8 cellular contexts compared by ENCODE assay signal in genomic region chr4:113901994-113902787, GRCh38.
DNase-seq lines count a peak whose midpoint lies in the region; ATAC-seq, FAIRE-seq and TF ChIP-seq lines count a peak whose summit lies in the region.

No MANE protein-coding gene starts in this region.

- no peak overlapping the region for H3K27ac ChIP-seq in keratinocyte (ENCODE audit: control insufficient read depth, insufficient read depth, low read length)
- no peak overlapping the region for H3K27ac ChIP-seq in mesenchymal stem cell (ENCODE audit: low read length, poor library complexity, severe bottlenecking)

- H3K9me1 ChIP-seq in keratinocyte (ENCODE audit: control insufficient read depth, extremely low read depth, insufficient read depth, low read length), result no peaks in the 10 kb centered on the region

- no peak overlapping the region for H3K23ac ChIP-seq in mesenchymal stem cell (ENCODE audit: low read length in 2 of 2)

- no peaks in the 10 kb centered on the region for H3K9me3 ChIP-seq in keratinocyte (ENCODE audit: control insufficient read depth, low read depth, low read length)
- H3K9me3 ChIP-seq in mesenchymal stem cell (ENCODE audit: control insufficient read depth, low read length), result no peaks in the 10 kb centered on the region

- H3K4me1 ChIP-seq in keratinocyte (ENCODE audit: control insufficient read depth, extremely low read depth, insufficient read depth, low read length) (peaks cover 7% of the 10 kb centered on the region), mesenchymal stem cell (ENCODE audit: control insufficient read depth, insufficient read depth, low read depth, low read length) (no peaks in the 10 kb centered on the region)

- H3K79me2 ChIP-seq in keratinocyte (ENCODE audit: control insufficient read depth, insufficient read depth, low read length), result no peaks in the 10 kb centered on the region

- H3K14ac ChIP-seq in mesenchymal stem cell (ENCODE audit: low read length in 2 of 2), result no peak overlapping the region

- H3K27me3 ChIP-seq in keratinocyte (ENCODE audit: control insufficient read depth, extremely low read depth, insufficient read depth, low read length) (no peaks in the 10 kb centered on the region), mesenchymal stem cell (ENCODE audit: control insufficient read depth in 1 of 2, insufficient read depth in 1 of 2, low read length in 2 of 2) (no peaks in the 10 kb centered on the region)

- H2AFZ ChIP-seq in keratinocyte (ENCODE audit: control insufficient read depth, low read length) (no peak overlapping the region), mesenchymal stem cell (ENCODE audit: low read depth, low read length) (no peak overlapping the region)

- no peak overlapping the region for H4K91ac ChIP-seq in mesenchymal stem cell (ENCODE audit: low read length)

- peaks cover 1% of the 10 kb centered on the region for H3K36me3 Mint-ChIP-seq in activated CD8-positive, alpha-beta T cell treated with anti-CD3 and anti-CD28 coated beads, Interleukin-2, amount 10 ng/mL, durations not matched to agents 7 days and 5 days (ENCODE audit: low read depth)
- H3K36me3 Mint-ChIP-seq in stimulated activated naive B cell treated with anti-CD40 and anti-IgM and Interleukin-4, amounts not matched to agents 10 μg/mL and 1 μg/mL and 100 μg/mL, for 72 hours, result no peaks in the 10 kb centered on the region

- WGBS in mesenchymal stem cell, result 91% methylated on average over 13 of the region's 13 CpGs

- no peaks in the 10 kb centered on the region for H4K20me1 ChIP-seq in keratinocyte (ENCODE audit: control insufficient read depth, extremely low read depth, insufficient read depth, low read length)

- H4K8ac ChIP-seq in mesenchymal stem cell (ENCODE audit: low read length), result no peak overlapping the region

- H3K36me3 ChIP-seq in keratinocyte (ENCODE audit: control insufficient read depth in 2 of 2, extremely low read depth in 1 of 2, insufficient read depth in 2 of 2, low read length in 2 of 2) (peaks cover 5 to 16% of the 10 kb centered on the region in 2 experiments), mesenchymal stem cell (ENCODE audit: control insufficient read depth in 1 of 2, insufficient read depth in 2 of 2, low read depth in 1 of 2, low read length in 2 of 2) (peaks cover 14 to 25% of the 10 kb centered on the region in 2 experiments)

- peak; percentile 95 for ATAC-seq in activated CD8-positive, alpha-beta T cell treated with anti-CD3 and anti-CD28 coated beads, Interleukin-2, amount 10 ng/mL, durations not matched to agents 7 days and 5 days
- ATAC-seq in stimulated activated naive B cell treated with anti-CD40 and anti-IgM and Interleukin-4, amounts not matched to agents 10 μg/mL and 1 μg/mL and 100 μg/mL, for 72 hours (replicated peaks), result peak; percentile 31 to 39
- ATAC-seq in HG03442 (IDR thresholded peaks at IDR 0.05; ENCODE audit: unreplicated experiment), result no peak

- CTCF ChIA-PET in activated CD8-positive, alpha-beta T cell treated with anti-CD3 and anti-CD28 coated beads, Interleukin-2, amount 10 ng/mL, durations not matched to agents 7 days and 5 days (lab: Charles Lee), result interaction anchor here (2.2 kb wide), 1 partner anchor 51 kb away, joined by 5 read pairs; no protein-coding TSS in a partner anchor

- peaks cover 20% of the 10 kb centered on the region for H3K79me1 ChIP-seq in mesenchymal stem cell (replicated peaks; ENCODE audit: low read length, poor library complexity, severe bottlenecking)

- H3K4ac ChIP-seq in mesenchymal stem cell (ENCODE audit: low read depth in 1 of 2, low read length in 2 of 2), result no peak overlapping the region

- no peak overlapping the region for H2BK5ac ChIP-seq in mesenchymal stem cell (ENCODE audit: low read depth, low read length, poor library complexity, severe bottlenecking)

- no peaks in the 10 kb centered on the region for H3K27me3 Mint-ChIP-seq in activated CD8-positive, alpha-beta T cell treated with anti-CD3 and anti-CD28 coated beads, Interleukin-2, amount 10 ng/mL, durations not matched to agents 7 days and 5 days (ENCODE audit: low read depth)
- no peaks in the 10 kb centered on the region for H3K27me3 Mint-ChIP-seq in stimulated activated naive B cell treated with anti-CD40 and anti-IgM and Interleukin-4, amounts not matched to agents 10 μg/mL and 1 μg/mL and 100 μg/mL, for 72 hours

- no peak overlapping the region for H3K9ac ChIP-seq in keratinocyte (ENCODE audit: control insufficient read depth, extremely low read depth, insufficient read depth, low read length)
- no peak overlapping the region for H3K9ac ChIP-seq in mesenchymal stem cell (ENCODE audit: low read length)

- no peak overlapping the region for H2BK15ac ChIP-seq in mesenchymal stem cell (ENCODE audit: low read depth, poor library complexity, severe bottlenecking)

- H3K4me3 ChIP-seq in keratinocyte (ENCODE audit: control insufficient read depth in 2 of 3, extremely low read depth in 1 of 3, insufficient read depth in 2 of 3, low read depth in 1 of 3, low read length in 3 of 3) (no peak overlapping the region), mesenchymal stem cell (ENCODE audit: insufficient read depth in 1 of 2, low read depth in 1 of 2, low read length in 2 of 2) (no peak overlapping the region)

- TF ChIP-seq CTCF in keratinocyte (optimal IDR thresholded peaks at IDR 0.05 in 1 of 3, IDR thresholded peaks at IDR 0.05 in 1 of 3, conservative IDR thresholded peaks at IDR 0.05 in 1 of 3; ENCODE audit: extremely low read depth in 1 of 3, insufficient read depth in 2 of 3, low read length in 3 of 3), result peak; percentile 35 to 50 (median 41)

- no peak overlapping the region for H3K18ac ChIP-seq in mesenchymal stem cell (ENCODE audit: low read depth in 1 of 2, low read length in 2 of 2)

- no peak overlapping the region for H2AK5ac ChIP-seq in mesenchymal stem cell (ENCODE audit: low read length, severe bottlenecking)

- FAIRE-seq in keratinocyte (lab: Jason Lieb, UNC), result peak; percentile 9

- H3K4me1 Mint-ChIP-seq in activated CD8-positive, alpha-beta T cell treated with anti-CD3 and anti-CD28 coated beads, Interleukin-2, amount 10 ng/mL, durations not matched to agents 7 days and 5 days (ENCODE audit: low read depth), result peaks cover 56% of the 10 kb centered on the region
- H3K4me1 Mint-ChIP-seq in stimulated activated naive B cell treated with anti-CD40 and anti-IgM and Interleukin-4, amounts not matched to agents 10 μg/mL and 1 μg/mL and 100 μg/mL, for 72 hours, result peaks cover 11 to 25% of the 10 kb centered on the region in 2 donors

- dilution Hi-C loops in keratinocyte (cut with MboI; ENCODE audit: extremely low pct_ligation_motif_present, low sequenced_read_pairs), result no loop called here

- DNase-seq in NCI-H345 (lab: John Stamatoyannopoulos, UW) (peak; percentile 15), NCI-H345 treated with DMSO at 0.1 percent for 48 hours (lab: John Stamatoyannopoulos, UW; ENCODE audit: unreplicated experiment) (no peak), keratinocyte (ENCODE audit: low read depth, low spot score) (no peak), mesenchymal stem cell (no peak), NOMO-1 treated with dmso at 0.1 percent for 144 hours (lab: John Stamatoyannopoulos, UW; ENCODE audit: unreplicated experiment) (no peak)
- DNase-seq in activated CD8-positive, alpha-beta T cell treated with anti-CD3 and anti-CD28 coated beads, Interleukin-2, amount 10 ng/mL, durations not matched to agents 7 days and 5 days, result peak; percentile 75
- no peak for DNase-seq in stimulated activated naive B cell treated with anti-CD40 and anti-IgM and Interleukin-4, amounts not matched to agents 10 μg/mL and 1 μg/mL and 100 μg/mL, for 72 hours

- no peaks in the 10 kb centered on the region for H3K9me3 Mint-ChIP-seq in activated CD8-positive, alpha-beta T cell treated with anti-CD3 and anti-CD28 coated beads, Interleukin-2, amount 10 ng/mL, durations not matched to agents 7 days and 5 days (ENCODE audit: insufficient read depth)
- H3K9me3 Mint-ChIP-seq in stimulated activated naive B cell treated with anti-CD40 and anti-IgM and Interleukin-4, amounts not matched to agents 10 μg/mL and 1 μg/mL and 100 μg/mL, for 72 hours, result no peaks in the 10 kb centered on the region

- H3K4me3 Mint-ChIP-seq in activated CD8-positive, alpha-beta T cell treated with anti-CD3 and anti-CD28 coated beads, Interleukin-2, amount 10 ng/mL, durations not matched to agents 7 days and 5 days, result peak overlapping the region; percentile 47
- no peak overlapping the region for H3K4me3 Mint-ChIP-seq in stimulated activated naive B cell treated with anti-CD40 and anti-IgM and Interleukin-4, amounts not matched to agents 10 μg/mL and 1 μg/mL and 100 μg/mL, for 72 hours

- no peak overlapping the region for H2BK120ac ChIP-seq in mesenchymal stem cell (ENCODE audit: low read depth, low read length)

- POLR2A ChIA-PET in activated CD8-positive, alpha-beta T cell treated with anti-CD3 and anti-CD28 coated beads, Interleukin-2, amount 10 ng/mL, durations not matched to agents 7 days and 5 days (lab: Charles Lee), result no interaction called here

- H3K4me2 ChIP-seq in keratinocyte (ENCODE audit: control insufficient read depth, extremely low read depth, insufficient read depth, low read depth, low read length) (no peak overlapping the region), mesenchymal stem cell (ENCODE audit: low read length, poor library complexity, severe bottlenecking) (no peak overlapping the region)

- H3K27ac Mint-ChIP-seq in activated CD8-positive, alpha-beta T cell treated with anti-CD3 and anti-CD28 coated beads, Interleukin-2, amount 10 ng/mL, durations not matched to agents 7 days and 5 days, result peak overlapping the region; percentile 79
- peak overlapping the region; percentile 31 for H3K27ac Mint-ChIP-seq in stimulated activated naive B cell treated with anti-CD40 and anti-IgM and Interleukin-4, amounts not matched to agents 10 μg/mL and 1 μg/mL and 100 μg/mL, for 72 hours

- H2BK12ac ChIP-seq in mesenchymal stem cell (ENCODE audit: low read length in 2 of 2), result no peak overlapping the region

Comparison
In these comparisons a context has a peak if more than half of its experiments do, and no peak if none do; other contexts are left out.
1. DNase-seq: peak in NCI-H345 (single experiment) and activated CD8-positive, alpha-beta T cell treated with anti-CD3 and anti-CD28 coated beads, Interleukin-2, amount 10 ng/mL, durations not matched to agents 7 days and 5 days (single experiment); none in NCI-H345 treated with DMSO at 0.1 percent for 48 hours (single experiment), keratinocyte (single experiment), stimulated activated naive B cell treated with anti-CD40 and anti-IgM and Interleukin-4, amounts not matched to agents 10 μg/mL and 1 μg/mL and 100 μg/mL, for 72 hours (single experiment), mesenchymal stem cell (single experiment) and NOMO-1 treated with dmso at 0.1 percent for 144 hours (single experiment).